In the genomic region with DNA sequence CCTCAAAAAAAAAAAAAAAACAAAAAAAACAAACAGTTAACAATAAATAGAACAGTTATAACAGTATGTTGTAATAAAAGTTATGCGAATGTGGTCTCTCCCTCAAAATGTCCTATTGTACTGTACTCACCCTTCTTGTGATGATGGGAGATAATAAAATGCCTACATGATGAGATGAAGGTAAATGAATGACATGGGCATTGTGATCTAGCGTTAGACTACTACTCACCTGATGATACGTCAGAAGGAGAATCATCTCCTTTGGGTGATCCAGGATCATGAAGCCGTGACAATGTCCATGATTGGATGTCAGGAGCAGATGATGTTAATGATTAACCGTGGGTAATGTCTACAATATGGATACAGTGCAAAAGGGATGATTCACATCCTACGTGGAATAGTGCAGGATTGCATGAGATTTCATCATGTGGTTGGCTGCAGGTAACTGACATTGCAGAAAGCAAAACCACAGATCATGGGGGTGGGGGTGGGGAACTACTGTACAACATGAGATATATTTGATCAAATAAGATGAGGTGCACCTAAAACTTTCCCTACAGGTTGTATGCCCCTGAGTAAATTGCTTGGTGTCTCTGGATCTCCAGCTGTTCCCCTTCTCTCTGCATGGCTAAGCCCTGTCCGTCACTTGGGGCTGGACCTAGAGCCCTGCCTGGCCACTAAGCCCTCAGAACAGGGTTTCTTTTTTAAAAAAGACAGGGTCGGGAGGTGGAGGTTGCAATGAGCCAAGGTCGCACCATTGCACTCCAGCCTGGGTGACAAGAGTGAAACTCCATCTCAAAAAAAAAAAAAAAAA, we compare ENCODE assay signal across 2 cellular contexts.
TF ChIP-seq lines count a peak whose summit lies in the region.

No MANE protein-coding gene starts in this region.

TF ChIP-seq in A549, 52 proteins besides CTCF, POLR2A, EP300 and RAD21 (continued from another document):
- TF ChIP-seq NFE2L2 (conservative IDR thresholded peaks at IDR 0.05; ENCODE audit: low read length): peak; percentile 63
- TF ChIP-seq CEBPB (IDR thresholded peaks at IDR 0.05): peak; percentile 97 to 98
- TF ChIP-seq USF2 (IDR thresholded peaks at IDR 0.05): peak; percentile 56
- TF ChIP-seq JUNB (IDR thresholded peaks at IDR 0.05): peak; percentile 95
- no peak for TF ChIP-seq RCOR1 (IDR thresholded peaks at IDR 0.05; ENCODE audit: low read depth, low read length)
- TF ChIP-seq SMC3 (IDR thresholded peaks at IDR 0.05): 0 out of 3 replicates have a peak, but pooled peaks have one; percentile 8
- no peak for TF ChIP-seq KDM1A (IDR thresholded peaks at IDR 0.05; ENCODE audit: low read depth)
- no peak for TF ChIP-seq CHD4 (IDR thresholded peaks at IDR 0.05; ENCODE audit: borderline replicate concordance)
- TF ChIP-seq, protein P1, sequence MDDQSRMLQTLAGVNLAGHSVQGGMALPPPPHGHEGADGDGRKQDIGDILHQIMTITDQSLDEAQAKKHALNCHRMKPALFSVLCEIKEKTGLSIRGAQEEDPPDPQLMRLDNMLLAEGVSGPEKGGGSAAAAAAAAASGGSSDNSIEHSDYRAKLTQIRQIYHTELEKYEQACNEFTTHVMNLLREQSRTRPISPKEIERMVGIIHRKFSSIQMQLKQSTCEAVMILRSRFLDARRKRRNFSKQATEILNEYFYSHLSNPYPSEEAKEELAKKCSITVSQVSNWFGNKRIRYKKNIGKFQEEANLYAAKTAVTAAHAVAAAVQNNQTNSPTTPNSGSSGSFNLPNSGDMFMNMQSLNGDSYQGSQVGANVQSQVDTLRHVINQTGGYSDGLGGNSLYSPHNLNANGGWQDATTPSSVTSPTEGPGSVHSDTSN (IDR thresholded peaks at IDR 0.05): 0 out of 2 replicates have a peak, but pooled peaks have one; percentile 69
- TF ChIP-seq FOSL2 (IDR thresholded peaks at IDR 0.05): peak; percentile 91
- peak; percentile 96 for TF ChIP-seq FOSL2 (CRISPR knock-in tag; IDR thresholded peaks at IDR 0.05)
- peak; percentile 91 for TF ChIP-seq ZSCAN20 (CRISPR knock-in tag; IDR thresholded peaks at IDR 0.05)
- TF ChIP-seq MAFK (IDR thresholded peaks at IDR 0.05; ENCODE audit: partially characterized antibody): peak; percentile 94
- peak; percentile 16; the same call in 1 of the 2 replicates for TF ChIP-seq BHLHE40 (IDR thresholded peaks at IDR 0.05; ENCODE audit: low read depth, low read length)
- peak; percentile 84 for TF ChIP-seq MAX (IDR thresholded peaks at IDR 0.05)
- TF ChIP-seq GATA3 (IDR thresholded peaks at IDR 0.05; ENCODE audit: borderline replicate concordance): peak; percentile 86
- TF ChIP-seq HOXB5 (CRISPR knock-in tag; IDR thresholded peaks at IDR 0.05): no peak; the same call in 1 of the 2 replicates
- TF ChIP-seq, protein P2, sequence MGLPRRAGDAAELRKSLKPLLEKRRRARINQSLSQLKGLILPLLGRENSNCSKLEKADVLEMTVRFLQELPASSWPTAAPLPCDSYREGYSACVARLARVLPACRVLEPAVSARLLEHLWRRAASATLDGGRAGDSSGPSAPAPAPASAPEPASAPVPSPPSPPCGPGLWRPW (IDR thresholded peaks at IDR 0.05): peak; percentile 76

TF ChIP-seq in GM23338, 12 proteins besides CTCF, POLR2A, EP300 and RAD21:
- TF ChIP-seq, protein P3, sequence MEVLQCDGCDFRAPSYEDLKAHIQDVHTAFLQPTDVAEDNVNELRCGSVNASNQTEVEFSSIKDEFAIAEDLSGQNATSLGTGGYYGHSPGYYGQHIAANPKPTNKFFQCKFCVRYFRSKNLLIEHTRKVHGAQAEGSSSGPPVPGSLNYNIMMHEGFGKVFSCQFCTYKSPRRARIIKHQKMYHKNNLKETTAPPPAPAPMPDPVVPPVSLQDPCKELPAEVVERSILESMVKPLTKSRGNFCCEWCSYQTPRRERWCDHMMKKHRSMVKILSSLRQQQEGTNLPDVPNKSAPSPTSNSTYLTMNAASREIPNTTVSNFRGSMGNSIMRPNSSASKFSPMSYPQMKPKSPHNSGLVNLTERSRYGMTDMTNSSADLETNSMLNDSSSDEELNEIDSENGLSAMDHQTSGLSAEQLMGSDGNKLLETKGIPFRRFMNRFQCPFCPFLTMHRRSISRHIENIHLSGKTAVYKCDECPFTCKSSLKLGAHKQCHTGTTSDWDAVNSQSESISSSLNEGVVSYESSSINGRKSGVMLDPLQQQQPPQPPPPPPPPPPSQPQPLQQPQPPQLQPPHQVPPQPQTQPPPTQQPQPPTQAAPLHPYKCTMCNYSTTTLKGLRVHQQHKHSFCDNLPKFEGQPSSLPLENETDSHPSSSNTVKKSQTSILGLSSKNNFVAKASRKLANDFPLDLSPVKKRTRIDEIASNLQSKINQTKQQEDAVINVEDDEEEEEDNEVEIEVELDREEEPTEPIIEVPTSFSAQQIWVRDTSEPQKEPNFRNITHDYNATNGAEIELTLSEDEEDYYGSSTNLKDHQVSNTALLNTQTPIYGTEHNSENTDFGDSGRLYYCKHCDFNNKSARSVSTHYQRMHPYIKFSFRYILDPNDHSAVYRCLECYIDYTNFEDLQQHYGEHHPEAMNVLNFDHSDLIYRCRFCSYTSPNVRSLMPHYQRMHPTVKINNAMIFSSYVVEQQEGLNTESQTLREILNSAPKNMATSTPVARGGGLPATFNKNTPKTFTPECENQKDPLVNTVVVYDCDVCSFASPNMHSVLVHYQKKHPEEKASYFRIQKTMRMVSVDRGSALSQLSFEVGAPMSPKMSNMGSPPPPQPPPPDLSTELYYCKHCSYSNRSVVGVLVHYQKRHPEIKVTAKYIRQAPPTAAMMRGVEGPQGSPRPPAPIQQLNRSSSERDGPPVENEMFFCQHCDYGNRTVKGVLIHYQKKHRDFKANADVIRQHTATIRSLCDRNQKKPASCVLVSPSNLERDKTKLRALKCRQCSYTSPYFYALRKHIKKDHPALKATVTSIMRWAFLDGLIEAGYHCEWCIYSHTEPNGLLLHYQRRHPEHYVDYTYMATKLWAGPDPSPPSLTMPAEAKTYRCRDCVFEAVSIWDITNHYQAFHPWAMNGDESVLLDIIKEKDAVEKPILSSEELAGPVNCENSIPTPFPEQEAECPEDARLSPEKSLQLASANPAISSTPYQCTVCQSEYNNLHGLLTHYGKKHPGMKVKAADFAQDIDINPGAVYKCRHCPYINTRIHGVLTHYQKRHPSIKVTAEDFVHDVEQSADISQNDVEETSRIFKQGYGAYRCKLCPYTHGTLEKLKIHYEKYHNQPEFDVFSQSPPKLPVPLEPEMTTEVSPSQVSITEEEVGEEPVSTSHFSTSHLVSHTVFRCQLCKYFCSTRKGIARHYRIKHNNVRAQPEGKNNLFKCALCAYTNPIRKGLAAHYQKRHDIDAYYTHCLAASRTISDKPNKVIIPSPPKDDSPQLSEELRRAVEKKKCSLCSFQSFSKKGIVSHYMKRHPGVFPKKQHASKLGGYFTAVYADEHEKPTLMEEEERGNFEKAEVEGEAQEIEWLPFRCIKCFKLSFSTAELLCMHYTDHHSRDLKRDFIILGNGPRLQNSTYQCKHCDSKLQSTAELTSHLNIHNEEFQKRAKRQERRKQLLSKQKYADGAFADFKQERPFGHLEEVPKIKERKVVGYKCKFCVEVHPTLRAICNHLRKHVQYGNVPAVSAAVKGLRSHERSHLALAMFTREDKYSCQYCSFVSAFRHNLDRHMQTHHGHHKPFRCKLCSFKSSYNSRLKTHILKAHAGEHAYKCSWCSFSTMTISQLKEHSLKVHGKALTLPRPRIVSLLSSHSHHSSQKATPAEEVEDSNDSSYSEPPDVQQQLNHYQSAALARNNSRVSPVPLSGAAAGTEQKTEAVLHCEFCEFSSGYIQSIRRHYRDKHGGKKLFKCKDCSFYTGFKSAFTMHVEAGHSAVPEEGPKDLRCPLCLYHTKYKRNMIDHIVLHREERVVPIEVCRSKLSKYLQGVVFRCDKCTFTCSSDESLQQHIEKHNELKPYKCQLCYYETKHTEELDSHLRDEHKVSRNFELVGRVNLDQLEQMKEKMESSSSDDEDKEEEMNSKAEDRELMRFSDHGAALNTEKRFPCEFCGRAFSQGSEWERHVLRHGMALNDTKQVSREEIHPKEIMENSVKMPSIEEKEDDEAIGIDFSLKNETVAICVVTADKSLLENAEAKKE (CRISPR knock-in tag; IDR thresholded peaks at IDR 0.05): no peak
- TF ChIP-seq ZNF331 (CRISPR knock-in tag; IDR thresholded peaks at IDR 0.05; ENCODE audit: low read depth) (no peak), STAT1 (IDR thresholded peaks at IDR 0.05; ENCODE audit: unreplicated experiment) (no peak), ZNF114 (CRISPR knock-in tag; IDR thresholded peaks at IDR 0.05) (no peak), POLR2AphosphoS5 (IDR thresholded peaks at IDR 0.05; ENCODE audit: low read depth) (no peak), REST (IDR thresholded peaks at IDR 0.05; ENCODE audit: unreplicated experiment) (no peak), EZH2phosphoT487 (IDR thresholded peaks at IDR 0.05; ENCODE audit: unreplicated experiment) (no peak), EZH2 (IDR thresholded peaks at IDR 0.05; ENCODE audit: low read depth, unreplicated experiment) (no peak), JUNB (IDR thresholded peaks at IDR 0.05; ENCODE audit: unreplicated experiment) (no peak)
- TF ChIP-seq, protein P4, sequence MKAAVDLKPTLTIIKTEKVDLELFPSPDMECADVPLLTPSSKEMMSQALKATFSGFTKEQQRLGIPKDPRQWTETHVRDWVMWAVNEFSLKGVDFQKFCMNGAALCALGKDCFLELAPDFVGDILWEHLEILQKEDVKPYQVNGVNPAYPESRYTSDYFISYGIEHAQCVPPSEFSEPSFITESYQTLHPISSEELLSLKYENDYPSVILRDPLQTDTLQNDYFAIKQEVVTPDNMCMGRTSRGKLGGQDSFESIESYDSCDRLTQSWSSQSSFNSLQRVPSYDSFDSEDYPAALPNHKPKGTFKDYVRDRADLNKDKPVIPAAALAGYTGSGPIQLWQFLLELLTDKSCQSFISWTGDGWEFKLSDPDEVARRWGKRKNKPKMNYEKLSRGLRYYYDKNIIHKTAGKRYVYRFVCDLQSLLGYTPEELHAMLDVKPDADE (IDR thresholded peaks at IDR 0.05): no peak
